In the genomic region with DNA sequence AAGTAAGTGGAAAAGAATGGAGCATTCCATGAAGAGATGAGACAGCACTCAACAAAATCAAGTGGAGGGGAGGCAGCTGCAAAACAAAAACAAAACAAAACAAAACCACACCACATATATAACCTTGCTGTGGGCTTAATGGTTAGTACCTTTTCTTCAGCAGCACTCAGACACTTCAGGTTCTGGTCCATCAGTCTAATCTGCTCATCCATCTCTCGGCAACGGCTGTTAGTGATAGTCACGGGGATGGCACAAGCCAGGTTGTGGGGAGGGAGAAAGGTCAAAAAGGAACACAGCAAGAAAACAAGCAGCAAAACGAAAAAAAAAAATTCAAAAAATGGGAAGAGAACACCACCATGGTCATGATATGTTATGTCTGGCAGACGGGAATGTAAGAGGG, we compare ENCODE assay signal across 24 cellular contexts. TPM values are rescaled to one million over a fixed set of nuclear protein-coding genes. Genes with fewer than 3 reads are reported as not detected.
DNase-seq lines count a peak whose midpoint lies in the region; ATAC-seq and TF ChIP-seq lines count a peak whose summit lies in the region.
"Had no signal": no experiment of that assay in that cellular context is flagged by ENCODE, and none has a peak within 500 bp of the region (broad histone marks: within the 10 kb centered on the region; RNA-seq: fewer than 3 reads in every experiment).

No MANE protein-coding gene starts in this region.

- peaks cover 38% of the 10 kb centered on the region for H3K4me1 Mint-ChIP-seq in activated CD8-positive, alpha-beta memory T cell treated with anti-CD3 and anti-CD28 coated beads, Interleukin-2, amount 10 ng/mL, durations not matched to agents 7 days and 5 days
- H3K4me1 Mint-ChIP-seq in HFFc6 (ENCODE audit: low read depth) (peaks cover 38% of the 10 kb centered on the region), endothelial cell (ENCODE audit: unreplicated experiment) (peaks cover 34% of the 10 kb centered on the region)

- peak overlapping the region; percentile 16 for H3K27ac Mint-ChIP-seq in activated CD8-positive, alpha-beta memory T cell treated with anti-CD3 and anti-CD28 coated beads, Interleukin-2, amount 10 ng/mL, durations not matched to agents 7 days and 5 days
- H3K27ac Mint-ChIP-seq in HFFc6: peak overlapping the region; percentile 5
- H3K27ac Mint-ChIP-seq in endothelial cell (ENCODE audit: unreplicated experiment): peak overlapping the region; percentile 73

- intact Hi-C loops in psoas muscle (cut with DNase I): no loop called here

- H3K4me3 ChIP-seq in psoas muscle: no peak overlapping the region
- H3K4me3 ChIP-seq: heart right ventricle, lower lobe of right lung had no signal

- TF ChIP-seq CTCF in HFFc6 (IDR thresholded peaks at IDR 0.05): no peak
- no peak for TF ChIP-seq CTCF in endothelial cell (IDR thresholded peaks at IDR 0.05; ENCODE audit: unreplicated experiment)
- TF ChIP-seq CTCF in psoas muscle (IDR thresholded peaks at IDR 0.05): no peak
- no peak for TF ChIP-seq CTCF in RWPE1 (conservative IDR thresholded peaks at IDR 0.05; ENCODE audit: low read depth)

- no peaks in the 10 kb centered on the region for H3K9me3 ChIP-seq in psoas muscle
- H3K9me3 ChIP-seq: heart right ventricle, lower lobe of right lung had no signal

- H3K27me3 Mint-ChIP-seq in activated CD8-positive, alpha-beta memory T cell treated with anti-CD3 and anti-CD28 coated beads, Interleukin-2, amount 10 ng/mL, durations not matched to agents 7 days and 5 days: no peaks in the 10 kb centered on the region
- no peaks in the 10 kb centered on the region; the same call in none of the 2 replicates for H3K27me3 Mint-ChIP-seq in HFFc6 (ENCODE audit: insufficient read depth)
- peaks cover 7% of the 10 kb centered on the region for H3K27me3 Mint-ChIP-seq in endothelial cell (ENCODE audit: unreplicated experiment)
- H3K27me3 Mint-ChIP-seq: naive B cell had no signal

- H3K4me3 Mint-ChIP-seq in activated CD8-positive, alpha-beta memory T cell treated with anti-CD3 and anti-CD28 coated beads, Interleukin-2, amount 10 ng/mL, durations not matched to agents 7 days and 5 days: no peak overlapping the region
- H3K4me3 Mint-ChIP-seq in HFFc6: peak overlapping the region; percentile 3; the same call in 1 of the 2 replicates
- H3K4me3 Mint-ChIP-seq in endothelial cell (ENCODE audit: unreplicated experiment): peak overlapping the region; percentile 79

- no peak for ATAC-seq in activated CD8-positive, alpha-beta memory T cell treated with anti-CD3 and anti-CD28 coated beads, Interleukin-2, amount 10 ng/mL, durations not matched to agents 7 days and 5 days
- ATAC-seq in psoas muscle: no peak
- no peak for ATAC-seq in GM18519 (IDR thresholded peaks at IDR 0.05; ENCODE audit: low FRiP score, unreplicated experiment)
- ATAC-seq: heart right ventricle, SK-N-SH treated with all-trans-retinoic acid at 6 μM for 48 hours had no signal

- H3K27ac ChIP-seq in psoas muscle: peak overlapping the region; percentile 5
- H3K27ac ChIP-seq in RWPE1: no peak overlapping the region
- H3K27ac ChIP-seq: C4-2B, heart right ventricle, lower lobe of right lung had no signal

- 75 to 78% (median 76%) methylated on average over 5 of the region's 5 CpGs for WGBS in psoas muscle, 3 donors

- CTCF ChIA-PET in activated CD8-positive, alpha-beta memory T cell treated with anti-CD3 and anti-CD28 coated beads, Interleukin-2, amount 10 ng/mL, durations not matched to agents 7 days and 5 days (lab: Charles Lee): no interaction called here
- CTCF ChIA-PET in RWPE1 (lab: Yijun Ruan, JAX): interaction anchor here (0.6 kb wide), 1 partner anchor 76 kb away, joined by 4 read pairs; no protein-coding TSS in a partner anchor

- no peaks in the 10 kb centered on the region for H3K27me3 ChIP-seq in psoas muscle (ENCODE audit: insufficient read depth in 3 of 3, low read length in 2 of 3)
- H3K27me3 ChIP-seq: heart right ventricle had no signal

- no peak for DNase-seq in activated CD8-positive, alpha-beta memory T cell treated with anti-CD3 and anti-CD28 coated beads, Interleukin-2, amount 10 ng/mL, durations not matched to agents 7 days and 5 days
- no peak for DNase-seq in activated CD8-positive, alpha-beta memory T cell treated with anti-CD3 and anti-CD28 coated beads for 24 hours
- DNase-seq in HFFc6: no peak
- DNase-seq in endothelial cell (ENCODE audit: low spot score): no peak
- no peak for DNase-seq in psoas muscle
- no peak for DNase-seq in stimulated activated CD4-positive, alpha-beta T cell treated with anti-CD3 and anti-CD28 coated beads, Interleukin-15, amount 100 ng/mL, for 24 hours
- no peak for DNase-seq in RWPE1 (ENCODE audit: low spot score)
- DNase-seq: ACHN; activated CD4-positive, alpha-beta T cell treated with anti-CD3 and anti-CD28 coated beads for 48 hours; DMS79 treated with DMSO at 0.1 percent for 48 hours; effector memory CD4-positive, alpha-beta T cell; heart right ventricle; lower lobe of right lung; naive B cell; NCI-H1417; NCI-H524; RPMI8226 had no signal

- peaks cover 20% of the 10 kb centered on the region for H3K4me1 ChIP-seq in psoas muscle

- H3K36me3 ChIP-seq in psoas muscle (ENCODE audit: insufficient read depth in 1 of 2, low read depth in 1 of 2): peaks cover 42 to 99% of the 10 kb centered on the region in 2 donors

- POLR2A ChIA-PET in RWPE1 (lab: Yijun Ruan, JAX; ENCODE audit: low non-redundant PET): no interaction called here

- no peaks in the 10 kb centered on the region for H3K9me3 Mint-ChIP-seq in activated CD8-positive, alpha-beta memory T cell treated with anti-CD3 and anti-CD28 coated beads, Interleukin-2, amount 10 ng/mL, durations not matched to agents 7 days and 5 days (ENCODE audit: low read depth)
- H3K9me3 Mint-ChIP-seq in HFFc6 (no peaks in the 10 kb centered on the region), endothelial cell (ENCODE audit: unreplicated experiment) (no peaks in the 10 kb centered on the region)
- H3K9me3 Mint-ChIP-seq: naive B cell had no signal

- H3K36me3 Mint-ChIP-seq in activated CD8-positive, alpha-beta memory T cell treated with anti-CD3 and anti-CD28 coated beads, Interleukin-2, amount 10 ng/mL, durations not matched to agents 7 days and 5 days: peaks cover 72% of the 10 kb centered on the region
- H3K36me3 Mint-ChIP-seq in HFFc6 (ENCODE audit: low read depth) (peaks cover 61% of the 10 kb centered on the region), endothelial cell (ENCODE audit: low read depth, unreplicated experiment) (peaks cover 55% of the 10 kb centered on the region)

RNA-seq across cellular contexts. Expression of a gene that starts 17.0 kb away (rescaled TPM):
- under 1 TPM in 1 of 2 experiments, not detected in 1; 0.09 TPM for total RNA-seq in activated CD8-positive, alpha-beta memory T cell treated with anti-CD3 and anti-CD28 coated beads, Interleukin-2, amount 10 ng/mL, durations not matched to agents 7 days and 5 days
- not detected for total RNA-seq in HFFc6 (2021; fragmentation: NEBNext Ultra II Directional; extraction: Animal tissue kit (Norgen Biotek cat#: 25700))
- total RNA-seq in endothelial cell (ENCODE audit: unreplicated experiment) (0.15 TPM), psoas muscle (1 to 10 TPM in 1 of 4 donors, under 1 TPM in 3; 0.05 to 3.0 (median 0.26) TPM)
- polyA plus RNA-seq in psoas muscle: under 1 TPM in 1 of 3 donors, not detected in 2; 0.01 TPM
- total RNA-seq: cerebellum, LHCN-M2 had no signal

RNA-seq across cellular contexts. Expression of a gene that starts 20.0 kb away (rescaled TPM):
- total RNA-seq in activated CD8-positive, alpha-beta memory T cell treated with anti-CD3 and anti-CD28 coated beads, Interleukin-2, amount 10 ng/mL, durations not matched to agents 7 days and 5 days: 100 to 1,000 TPM; 678 to 780 TPM
- total RNA-seq in HFFc6 (2021; fragmentation: NEBNext Ultra II Directional; extraction: Animal tissue kit (Norgen Biotek cat#: 25700)): 100 to 1,000 TPM; 503 to 809 (median 701) TPM
- total RNA-seq in endothelial cell (ENCODE audit: unreplicated experiment) (689 TPM), psoas muscle (1,000 to 10,000 TPM; 2,192 to 3,898 (median 3,031) TPM)
- 1,000 to 10,000 TPM; 1,778 to 2,728 (median 2,516) TPM for polyA plus RNA-seq in psoas muscle

RNA-seq across cellular contexts. Expression of a gene that starts 34.3 kb away (rescaled TPM):
- not detected for total RNA-seq in activated CD8-positive, alpha-beta memory T cell treated with anti-CD3 and anti-CD28 coated beads, Interleukin-2, amount 10 ng/mL, durations not matched to agents 7 days and 5 days
- not detected for total RNA-seq in HFFc6 (2021; fragmentation: NEBNext Ultra II Directional; extraction: Animal tissue kit (Norgen Biotek cat#: 25700))
- total RNA-seq in endothelial cell (ENCODE audit: unreplicated experiment) (not detected), psoas muscle (not detected)
- polyA plus RNA-seq in psoas muscle: not detected
- total RNA-seq: cerebellum, LHCN-M2, posterior vena cava, subcutaneous adipose tissue had no signal

RNA-seq across cellular contexts. Expression of a gene that starts 48.9 kb away (rescaled TPM):
- total RNA-seq in activated CD8-positive, alpha-beta memory T cell treated with anti-CD3 and anti-CD28 coated beads, Interleukin-2, amount 10 ng/mL, durations not matched to agents 7 days and 5 days: 100 to 1,000 TPM; 162 to 201 TPM
- total RNA-seq in HFFc6 (2021; fragmentation: NEBNext Ultra II Directional; extraction: Animal tissue kit (Norgen Biotek cat#: 25700)): 100 to 1,000 TPM; 197 to 257 (median 227) TPM
- total RNA-seq in endothelial cell (ENCODE audit: unreplicated experiment): 243 TPM
- total RNA-seq in psoas muscle: 100 to 1,000 TPM in 1 of 4 donors, 10 to 100 TPM in 3; 83.9 to 121 (median 87.5) TPM
- 10 to 100 TPM; 45.8 to 92.0 (median 81.9) TPM for polyA plus RNA-seq in psoas muscle

Comparison
In these comparisons a context has a peak if more than half of its experiments do, and no peak if none do; other contexts are left out.
1. H3K27ac Mint-ChIP-seq: peak in every context shown above with its lines; median percentile 73 in endothelial cell; 16 in activated CD8-positive, alpha-beta memory T cell treated with anti-CD3 and anti-CD28 coated beads, Interleukin-2, amount 10 ng/mL, durations not matched to agents 7 days and 5 days; 5 in HFFc6.